ENCODE assay signal across 12 cellular contexts in genomic region chr1:24283326-24284155, GRCh38. TPM values are rescaled to one million over a fixed set of nuclear protein-coding genes. Genes with fewer than 3 reads are reported as not detected.
A peak's percentile ranks its signal among the peaks of the same experiment; 100 is the strongest.
DNase-seq lines count a peak whose midpoint lies in the region; ATAC-seq, FAIRE-seq and TF ChIP-seq lines count a peak whose summit lies in the region.
"Had no signal": no experiment of that assay in that cellular context is flagged by ENCODE, and none has a peak within 500 bp of the region (broad histone marks: within the 10 kb centered on the region; RNA-seq: fewer than 3 reads in every experiment).

No MANE protein-coding gene starts in this region.

- H3K4me1 Mint-ChIP-seq in activated CD8-positive, alpha-beta T cell treated with anti-CD3 and anti-CD28 coated beads for 36 hours (ENCODE audit: low read depth) = no peaks in the 10 kb centered on the region

- DNase-seq in SJSA1 (ENCODE audit: low read depth in 1 of 2, low spot score in 2 of 2) (peak; percentile 68 to 78), fibroblast of gingiva (ENCODE audit: low read depth) (peak; percentile 32), small intestine (peak; percentile 31), NCI-H128 (lab: John Stamatoyannopoulos, UW; ENCODE audit: unreplicated experiment) (no peak)
- DNase-seq in activated CD8-positive, alpha-beta T cell treated with anti-CD3 and anti-CD28 coated beads for 36 hours = no peak
- DNase-seq: aorta, NCI-H524 treated with DMSO at 0.1 percent for 48 hours had no signal

- H3K9me3 ChIP-seq in HEK293 (ENCODE audit: control insufficient read depth, insufficient read depth, low read depth, low read length) (no peaks in the 10 kb centered on the region), SJSA1 (replicated peaks) (no peaks in the 10 kb centered on the region), small intestine (ENCODE audit: control insufficient read depth, low read depth) (no peaks in the 10 kb centered on the region)

- 32 to 56% (median 51%) methylated on average over 10 of the region's 10 CpGs for WGBS in small intestine, 3 donors

- FAIRE-seq in small intestine (lab: Jason Lieb, UNC) = no peak

- H3K36me3 ChIP-seq in HEK293 (ENCODE audit: control insufficient read depth in 2 of 2, insufficient read depth in 1 of 2, low read length in 2 of 2) = no peaks in the 10 kb centered on the region
- no peaks in the 10 kb centered on the region for H3K36me3 ChIP-seq in SJSA1
- H3K36me3 ChIP-seq in small intestine (ENCODE audit: control insufficient read depth in 2 of 2, insufficient read depth in 2 of 2, low read length in 2 of 2) = no peaks in the 10 kb centered on the region

- H3K4me3 Mint-ChIP-seq in activated CD8-positive, alpha-beta T cell treated with anti-CD3 and anti-CD28 coated beads for 36 hours = no peak overlapping the region
- H3K4me3 Mint-ChIP-seq: activated CD8-positive, alpha-beta memory T cell treated with anti-CD3 and anti-CD28 coated beads, Interleukin-2, amount 10 ng/mL, durations not matched to agents 7 days and 5 days had no signal

- intact Hi-C loops in activated CD8-positive, alpha-beta T cell treated with anti-CD3 and anti-CD28 coated beads for 36 hours (cut with micrococcal nuclease) = no loop called here

- H3K27me3 ChIP-seq in SJSA1 (replicated peaks) = no peaks in the 10 kb centered on the region
- H3K27me3 ChIP-seq in small intestine (ENCODE audit: control insufficient read depth in 2 of 2, insufficient read depth in 2 of 2, low read length in 2 of 2) = no peaks in the 10 kb centered on the region

- CTCF ChIA-PET in HEK293 (lab: Yijun Ruan, JAX) = interaction anchor here (0.6 to 1.3 kb wide), 3 partner anchors 62 to 1003 kb away, joined by 3 to 6 read pairs (median 3); no protein-coding TSS in a partner anchor
- CTCF ChIA-PET in activated CD8-positive, alpha-beta T cell treated with anti-CD3 and anti-CD28 coated beads for 36 hours (lab: Charles Lee) = interaction anchor here (0.7 kb wide), 1 partner anchor 107 kb away, joined by 3 read pairs; no protein-coding TSS in a partner anchor

- no peak overlapping the region for H3K27ac Mint-ChIP-seq in activated CD8-positive, alpha-beta T cell treated with anti-CD3 and anti-CD28 coated beads for 36 hours
- H3K27ac Mint-ChIP-seq: activated CD8-positive, alpha-beta memory T cell treated with anti-CD3 and anti-CD28 coated beads, Interleukin-2, amount 10 ng/mL, durations not matched to agents 7 days and 5 days had no signal

- H3K4me1 ChIP-seq in HEK293 (ENCODE audit: control insufficient read depth, insufficient read depth, low read length) = peaks cover 11% of the 10 kb centered on the region
- H3K4me1 ChIP-seq in SJSA1 (replicated peaks) = peaks cover 21% of the 10 kb centered on the region
- no peaks in the 10 kb centered on the region for H3K4me1 ChIP-seq in small intestine (ENCODE audit: control insufficient read depth in 2 of 2, insufficient read depth in 1 of 2, low read depth in 1 of 2, low read length in 1 of 2)

- ATAC-seq in activated CD8-positive, alpha-beta T cell treated with anti-CD3 and anti-CD28 coated beads for 36 hours = no peak
- ATAC-seq in HG02588 (IDR thresholded peaks at IDR 0.05; ENCODE audit: unreplicated experiment) = no peak
- ATAC-seq in HG03196 (IDR thresholded peaks at IDR 0.05; ENCODE audit: unreplicated experiment) = no peak
- ATAC-seq: activated CD8-positive, alpha-beta memory T cell treated with anti-CD3 and anti-CD28 coated beads, Interleukin-2, amount 10 ng/mL, durations not matched to agents 7 days and 5 days had no signal

- no peaks in the 10 kb centered on the region for H3K36me3 Mint-ChIP-seq in activated CD8-positive, alpha-beta T cell treated with anti-CD3 and anti-CD28 coated beads for 36 hours (ENCODE audit: low read depth)
- H3K36me3 Mint-ChIP-seq: activated CD8-positive, alpha-beta memory T cell treated with anti-CD3 and anti-CD28 coated beads, Interleukin-2, amount 10 ng/mL, durations not matched to agents 7 days and 5 days had no signal

- H3K9me3 Mint-ChIP-seq in activated CD8-positive, alpha-beta T cell treated with anti-CD3 and anti-CD28 coated beads for 36 hours = no peaks in the 10 kb centered on the region

- POLR2A ChIA-PET in HEK293 (lab: Yijun Ruan, JAX) = no interaction called here
- POLR2A ChIA-PET in activated CD8-positive, alpha-beta T cell treated with anti-CD3 and anti-CD28 coated beads for 36 hours (lab: Charles Lee) = no interaction called here

- H3K27ac ChIP-seq in HEK293 (ENCODE audit: extremely low read depth, low read depth, low read length) = peak overlapping the region; percentile 27; the same call in 1 of the 2 replicates
- H3K27ac ChIP-seq in SJSA1 = no peak overlapping the region
- H3K27ac ChIP-seq in small intestine (ENCODE audit: low read depth in 1 of 2, low read length in 1 of 2) = no peak overlapping the region

- no peak for TF ChIP-seq CTCF in HEK293 (tag by site-specific recombination; IDR thresholded peaks at IDR 0.05)
- no peak for TF ChIP-seq CTCF in activated CD8-positive, alpha-beta T cell treated with anti-CD3 and anti-CD28 coated beads for 36 hours (IDR thresholded peaks at IDR 0.05)

- H3K4me3 ChIP-seq in HEK293 (ENCODE audit: low read depth, low read length) = no peak overlapping the region
- H3K4me3 ChIP-seq in SJSA1 = no peak overlapping the region
- H3K4me3 ChIP-seq in small intestine (ENCODE audit: low read depth in 1 of 2, low read length in 2 of 2) = no peak overlapping the region

- H3K27me3 Mint-ChIP-seq in activated CD8-positive, alpha-beta T cell treated with anti-CD3 and anti-CD28 coated beads for 36 hours = peaks cover 3% of the 10 kb centered on the region

TF ChIP-seq in HEK293, 187 proteins besides CTCF, POLR2A, EP300 and RAD21 (continues in another document):
- TF ChIP-seq ZNF366 (tag by site-specific recombination; conservative IDR thresholded peaks at IDR 0.05) (0 out of 2 replicates have a peak, but pooled peaks have one; percentile 26), ZNF174 (tag by site-specific recombination; IDR thresholded peaks at IDR 0.05) (no peak), ZBTB8A (tag by site-specific recombination; IDR thresholded peaks at IDR 0.05) (no peak), ZNF548 (tag by site-specific recombination; IDR thresholded peaks at IDR 0.05) (no peak), ZNF184 (tag by site-specific recombination; IDR thresholded peaks at IDR 0.05) (peak; percentile 41; the same call in 1 of the 2 replicates), ZNF571 (tag by site-specific recombination; IDR thresholded peaks at IDR 0.05) (no peak), OSR2 (tag by site-specific recombination; IDR thresholded peaks at IDR 0.05) (peak; percentile 67; the same call in 1 of the 2 replicates), ZNF175 (tag by site-specific recombination; IDR thresholded peaks at IDR 0.05) (no peak), ZBTB1 (tag by site-specific recombination; IDR thresholded peaks at IDR 0.05) (no peak), ZNF670 (tag by site-specific recombination; IDR thresholded peaks at IDR 0.05; ENCODE audit: low read depth) (no peak), TCF7L2 (IDR thresholded peaks at IDR 0.05; ENCODE audit: borderline replicate concordance, low read depth, low read length) (no peak), ZNF664 (tag by site-specific recombination; IDR thresholded peaks at IDR 0.05) (peak; percentile 22; the same call in 1 of the 2 replicates), ZNF658 (tag by site-specific recombination; IDR thresholded peaks at IDR 0.05) (no peak), ZNF24 (tag by site-specific recombination; IDR thresholded peaks at IDR 0.05) (peak; percentile 51; the same call in 1 of the 2 replicates), ZNF629 (tag by site-specific recombination; IDR thresholded peaks at IDR 0.05) (peak; percentile 54; the same call in 1 of the 2 replicates), ZBTB10 (tag by site-specific recombination; IDR thresholded peaks at IDR 0.05) (no peak), GLIS1 (tag by site-specific recombination; IDR thresholded peaks at IDR 0.05) (peak; percentile 17), ZNF274 (IDR thresholded peaks at IDR 0.05; ENCODE audit: low read length) (no peak), ZNF274 (tag by site-specific recombination; IDR thresholded peaks at IDR 0.05; ENCODE audit: borderline replicate concordance) (no peak), FEZF1 (tag by site-specific recombination; IDR thresholded peaks at IDR 0.05) (peak; percentile 49), ZNF211 (tag by site-specific recombination; IDR thresholded peaks at IDR 0.05; ENCODE audit: low read depth) (no peak)

RNA-seq across cellular contexts. Expression of gene GRHL3, which starts 35.6 kb away (rescaled TPM):
- total RNA-seq in SJSA1 (2014; rRNA removed; shearing (Covaris generic)) = not detected in 2 replicates
- under 1 TPM in 2 of 3 donors, not detected in 1; 0.28 to 0.67 TPM for polyA plus RNA-seq in small intestine
- not detected for total RNA-seq in activated CD8-positive, alpha-beta T cell treated with anti-CD3 and anti-CD28 coated beads for 36 hours
- total RNA-seq: aorta; T-helper 2 cell treated with Interferon-gamma antibody and Interleukin-4, amounts not matched to agents 100 ng/mL and 5 ng/mL, for 36 hours had no signal

Comparison
In these comparisons a context has a peak if more than half of its experiments do, and no peak if none do; other contexts are left out.
1. DNase-seq: peak in SJSA1 (2 of 2), fibroblast of gingiva (single experiment) and small intestine (single experiment); none in NCI-H128 (single experiment) and activated CD8-positive, alpha-beta T cell treated with anti-CD3 and anti-CD28 coated beads for 36 hours (single experiment).